Comparison of ENCODE assay signal across 22 cellular contexts in genomic region chr3:85270488-85270887, GRCh38.
"Had no signal": no experiment of that assay in that cellular context is flagged by ENCODE, and none has a peak within 500 bp of the region (broad histone marks: within the 10 kb centered on the region; RNA-seq: fewer than 3 reads in every experiment).

No MANE protein-coding gene starts in this region.

- H3K27ac Mint-ChIP-seq: activated B cell treated with CpG ODN at 0.5 μM for 24 hours; activated CD4-positive, alpha-beta memory T cell treated with anti-CD3 and anti-CD28 coated beads for 36 hours; activated CD4-positive, alpha-beta T cell treated with anti-CD3 and anti-CD28 coated beads for 36 hours; activated naive CD8-positive, alpha-beta T cell treated with anti-CD3 and anti-CD28 coated beads for 36 hours; effector memory CD8-positive, alpha-beta T cell; mesothelial cell of epicardium; naive thymus-derived CD8-positive, alpha-beta T cell; neural progenitor cell; stimulated activated naive CD8-positive, alpha-beta T cell treated with anti-CD3 and anti-CD28 coated beads, Interleukin-15, Interleukin-2, amounts not matched to agents 100 ng/mL and 50 ng/mL, for 24 hours had no signal

- H3K4me1 Mint-ChIP-seq: activated B cell treated with CpG ODN at 0.5 μM for 24 hours; activated CD4-positive, alpha-beta T cell treated with anti-CD3 and anti-CD28 coated beads for 36 hours; activated naive CD8-positive, alpha-beta T cell treated with anti-CD3 and anti-CD28 coated beads for 36 hours; mesothelial cell of epicardium; naive thymus-derived CD8-positive, alpha-beta T cell; neural progenitor cell had no signal

- DNase-seq: activated B cell treated with CpG ODN at 0.5 μM for 24 hours; activated CD4-positive, alpha-beta memory T cell treated with anti-CD3 and anti-CD28 coated beads for 36 hours; activated CD4-positive, alpha-beta T cell treated with anti-CD3 and anti-CD28 coated beads for 36 hours; activated naive CD4-positive, alpha-beta T cell treated with Interleukin-2 at 50 U/mL for 16 hours; activated naive CD8-positive, alpha-beta T cell treated with anti-CD3 and anti-CD28 coated beads for 36 hours; activated T-cell treated with anti-CD3 and anti-CD28 coated beads, Interleukin-2, amount 50 U/mL, for 48 hours; colonic mucosa; dorsolateral prefrontal cortex; effector memory CD8-positive, alpha-beta T cell; foreskin melanocyte; kidney glomerular epithelial cell; left ventricle myocardium superior; mammary epithelial cell; naive thymus-derived CD8-positive, alpha-beta T cell; posterior cingulate gyrus; right lobe of liver; stimulated activated CD4-positive, alpha-beta T cell treated with anti-CD3 and anti-CD28 coated beads, Interleukin-1b, Interleukin-23, amount 100 ng/mL, for 48 hours; substantia nigra; thyroid gland had no signal

- H3K4me3 Mint-ChIP-seq: activated B cell treated with CpG ODN at 0.5 μM for 24 hours; activated CD4-positive, alpha-beta memory T cell treated with anti-CD3 and anti-CD28 coated beads for 36 hours; activated CD4-positive, alpha-beta T cell treated with anti-CD3 and anti-CD28 coated beads for 36 hours; activated naive CD8-positive, alpha-beta T cell treated with anti-CD3 and anti-CD28 coated beads for 36 hours; effector memory CD8-positive, alpha-beta T cell; mesothelial cell of epicardium; naive thymus-derived CD8-positive, alpha-beta T cell; neural progenitor cell; stimulated activated naive CD8-positive, alpha-beta T cell treated with anti-CD3 and anti-CD28 coated beads, Interleukin-15, Interleukin-2, amounts not matched to agents 100 ng/mL and 50 ng/mL, for 24 hours had no signal

- H3K27me3 Mint-ChIP-seq: activated B cell treated with CpG ODN at 0.5 μM for 24 hours; activated CD4-positive, alpha-beta memory T cell treated with anti-CD3 and anti-CD28 coated beads for 36 hours; activated CD4-positive, alpha-beta T cell treated with anti-CD3 and anti-CD28 coated beads for 36 hours; activated naive CD8-positive, alpha-beta T cell treated with anti-CD3 and anti-CD28 coated beads for 36 hours; effector memory CD8-positive, alpha-beta T cell; naive thymus-derived CD8-positive, alpha-beta T cell; stimulated activated naive CD8-positive, alpha-beta T cell treated with anti-CD3 and anti-CD28 coated beads, Interleukin-15, Interleukin-2, amounts not matched to agents 100 ng/mL and 50 ng/mL, for 24 hours had no signal

- H3K36me3 Mint-ChIP-seq: activated CD4-positive, alpha-beta memory T cell treated with anti-CD3 and anti-CD28 coated beads for 36 hours; activated naive CD8-positive, alpha-beta T cell treated with anti-CD3 and anti-CD28 coated beads for 36 hours; mesothelial cell of epicardium; naive thymus-derived CD8-positive, alpha-beta T cell; neural progenitor cell had no signal

- H3K9me3 Mint-ChIP-seq: activated B cell treated with CpG ODN at 0.5 μM for 24 hours; mesothelial cell of epicardium; neural progenitor cell; stimulated activated naive CD8-positive, alpha-beta T cell treated with anti-CD3 and anti-CD28 coated beads, Interleukin-15, Interleukin-2, amounts not matched to agents 100 ng/mL and 50 ng/mL, for 24 hours had no signal
